ENCODE assay signal across 25 cellular contexts in genomic region chr16:57657228-57657627, GRCh38. TPM values are rescaled to one million over a fixed set of nuclear protein-coding genes. Genes with fewer than 3 reads are reported as not detected.
"Had no signal": no experiment of that assay in that cellular context is flagged by ENCODE, and none has a peak within 500 bp of the region (broad histone marks: within the 10 kb centered on the region; RNA-seq: fewer than 3 reads in every experiment).

No MANE protein-coding gene starts in this region.

- DNase-seq: KBM-7, MV-4-11, NCI-H1048, NCI-H1105, NCI-H1417 treated with DMSO at 0.1 percent for 48 hours, NCI-H146, NCI-H1694 treated with DMSO at 0.1 percent for 48 hours, NCI-H1930, NCI-H2081, NCI-H2107, NCI-H2227 treated with DMSO at 0.1 percent for 48 hours, NCI-H524 treated with DMSO at 0.1 percent for 48 hours, NCI-H69, NCI-H774, PC-3, SHP77 treated with DMSO at 0.1 percent for 48 hours, SJCRH30 had no signal

- H3K4me1 ChIP-seq: SJCRH30 had no signal

- H3K36me3 ChIP-seq: SJCRH30 had no signal

- ATAC-seq: Panc1, PC-3, SK-N-SH treated with all-trans-retinoic acid at 6 μM for 48 hours had no signal

- H3K27ac ChIP-seq: RWPE1, SJCRH30 had no signal

- H3K9me3 ChIP-seq: SJCRH30 had no signal

- H3K4me3 ChIP-seq: SJCRH30 had no signal

RNA-seq across cellular contexts. Expression of gene ADGRG3, which starts 10.9 kb away (rescaled TPM):
- total RNA-seq: HT1080, LHCN-M2, MCF 10A, OCI-LY7, PC-3, SJCRH30 had no signal

RNA-seq across cellular contexts. Expression of gene ADGRG1, which starts 28.8 kb away (rescaled TPM):
- total RNA-seq: OCI-LY7 had no signal

RNA-seq across cellular contexts. Expression of gene DRC7, which starts 37.4 kb away (rescaled TPM):
- total RNA-seq: HT1080, LHCN-M2, MCF 10A, NCI-H460, PC-3, SJCRH30 had no signal
